Comparison of ENCODE assay signal across 1 cellular context in genomic region chr17:10744509-10745000, GRCh38.
TF ChIP-seq lines count a peak whose summit lies in the region.

No MANE protein-coding gene starts in this region.

TF ChIP-seq in SK-N-SH, 30 proteins besides CTCF, POLR2A, EP300 and RAD21 (continued from another document):
- TF ChIP-seq IRF3 (IDR thresholded peaks at IDR 0.05; ENCODE audit: low read depth, low read length) (no peak), TAF1 (IDR thresholded peaks at IDR 0.05; ENCODE audit: borderline replicate concordance, low read depth, low read length) (no peak), MAX (IDR thresholded peaks at IDR 0.05; ENCODE audit: low read depth) (no peak), RCOR1 (IDR thresholded peaks at IDR 0.05; ENCODE audit: low read length) (no peak)
